ENCODE assay signal across 1 cellular context in genomic region chr6:28336284-28337024, GRCh38.
TF ChIP-seq lines count a peak whose summit lies in the region.

No MANE protein-coding gene starts in this region.

TF ChIP-seq in HepG2, 621 proteins besides CTCF, POLR2A, EP300 and RAD21 (continued from another document):
- TF ChIP-seq ZFP36 (IDR thresholded peaks at IDR 0.05; ENCODE audit: borderline replicate concordance, low read depth, low read length, partially characterized antibody) (no peak), ZNF205 (CRISPR knock-in tag; IDR thresholded peaks at IDR 0.05) (no peak), ZNF362 (CRISPR knock-in tag; IDR thresholded peaks at IDR 0.05; ENCODE audit: borderline replicate concordance) (no peak), ZBTB46 (CRISPR knock-in tag; IDR thresholded peaks at IDR 0.05; ENCODE audit: borderline replicate concordance) (no peak), HOXA5 (CRISPR knock-in tag; IDR thresholded peaks at IDR 0.05) (no peak), ZNF383 (CRISPR knock-in tag; IDR thresholded peaks at IDR 0.05; ENCODE audit: borderline replicate concordance) (no peak), ZNF724P (CRISPR knock-in tag; IDR thresholded peaks at IDR 0.05; ENCODE audit: borderline replicate concordance) (no peak), JUN (CRISPR knock-in tag; IDR thresholded peaks at IDR 0.05) (no peak), MED8 (CRISPR knock-in tag; IDR thresholded peaks at IDR 0.05; ENCODE audit: insufficient replicate concordance) (no peak), RCOR2 (CRISPR knock-in tag; IDR thresholded peaks at IDR 0.05) (no peak), ZNF878 (CRISPR knock-in tag; IDR thresholded peaks at IDR 0.05) (no peak), NCOA5 (CRISPR knock-in tag; IDR thresholded peaks at IDR 0.05) (no peak)
TF ChIP-seq in HepG2: peak in this region for 39.
